17 cellular contexts compared by ENCODE assay signal in the genomic region with DNA sequence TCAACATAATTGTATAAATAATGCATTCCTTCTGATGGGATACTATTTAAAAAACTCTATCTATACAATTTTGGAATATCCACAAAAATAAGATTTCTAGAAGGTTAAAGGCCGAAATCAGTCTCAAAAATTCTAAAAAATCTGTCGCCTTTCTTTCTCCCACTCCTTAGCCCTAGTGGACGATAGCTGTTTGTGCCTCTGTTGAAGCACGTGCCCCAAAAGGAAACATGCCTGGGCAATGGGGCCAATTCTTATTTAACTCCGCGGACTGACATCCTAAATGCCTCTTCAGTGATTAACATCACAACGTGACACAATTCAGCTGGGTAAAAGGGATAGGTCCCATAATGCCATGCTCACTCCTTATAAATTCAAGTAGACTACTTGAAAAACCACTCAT.
"Had no signal": no experiment of that assay in that cellular context is flagged by ENCODE, and none has a peak within 500 bp of the region (broad histone marks: within the 10 kb centered on the region; RNA-seq: fewer than 3 reads in every experiment).

No MANE protein-coding gene starts in this region.

- H3K27me3 Mint-ChIP-seq: IgD-negative memory B cell had no signal

- DNase-seq: Kasumi-1, MM.1S, NCI-H1092 treated with DMSO at 0.1 percent for 48 hours, NCI-H1436, NCI-H2029 treated with DMSO at 0.1 percent for 48 hours, NCI-H2171, NCI-H226, NCI-H446, NCI-H510A, NCI-H524 treated with DMSO at 0.1 percent for 48 hours, NCI-H69, NCI-H774, Right ventricle myocardium superior, RPMI8226, SIG-M5 had no signal

- H3K27ac Mint-ChIP-seq: IgD-negative memory B cell had no signal

- H3K4me3 Mint-ChIP-seq: IgD-negative memory B cell had no signal

- H3K36me3 Mint-ChIP-seq: IgD-negative memory B cell had no signal

- H3K9me3 Mint-ChIP-seq: IgD-negative memory B cell had no signal

- ATAC-seq: K562 had no signal
